In the genomic region with DNA sequence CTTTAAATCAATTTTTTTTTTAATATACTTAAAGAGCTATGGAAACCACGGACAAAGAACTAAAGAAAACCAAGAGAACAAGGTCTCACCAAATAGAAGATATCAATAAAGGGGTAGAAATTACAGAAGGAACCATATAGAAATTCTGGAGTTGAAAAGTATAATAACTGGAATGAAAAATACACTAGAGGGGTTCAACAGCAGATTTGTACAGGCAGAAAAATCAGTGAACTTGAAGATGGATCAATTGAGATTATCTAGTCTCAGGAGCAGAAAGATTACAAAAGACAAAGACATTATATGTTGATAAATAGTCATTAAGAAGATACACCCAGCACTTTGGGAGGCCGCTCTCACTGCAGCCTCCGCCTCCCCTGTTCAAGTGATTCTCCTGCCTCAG, we compare ENCODE assay signal across 30 cellular contexts.
"Had no signal": no experiment of that assay in that cellular context is flagged by ENCODE, and none has a peak within 500 bp of the region (broad histone marks: within the 10 kb centered on the region; RNA-seq: fewer than 3 reads in every experiment).

No MANE protein-coding gene starts in this region.

- H3K4me3 ChIP-seq: ascending aorta, cardiac muscle cell, colonic mucosa had no signal

- DNase-seq: activated B cell treated with CpG ODN at 0.5 μM for 24 hours; activated CD4-positive, alpha-beta memory T cell treated with anti-CD3 and anti-CD28 coated beads for 36 hours; activated CD4-positive, alpha-beta T cell treated with anti-CD3 and anti-CD28 coated beads for 4 hours; activated CD4-positive, alpha-beta T cell treated with anti-CD3 and anti-CD28 coated beads, Interleukin-2, amount 10 ng/mL, durations not matched to agents 24 days and 14 days; activated CD4-positive, alpha-beta T cell treated with anti-CD3 and anti-CD28 coated beads, Interleukin-2, amount 50 U/mL, for 1 hour; activated CD4-positive, alpha-beta T cell treated with anti-CD3 and anti-CD28 coated beads, Interleukin-2, amount 50 U/mL, for 4 hours; activated CD4-positive, CD25-positive, alpha-beta regulatory T cell treated with anti-CD3 and anti-CD28 coated beads, Interleukin-2, amount 50 U/mL, for 72 hours; activated CD8-positive, alpha-beta memory T cell treated with anti-CD3 and anti-CD28 coated beads, Interleukin-2, amount 10 ng/mL, durations not matched to agents 7 days and 5 days; activated CD8-positive, alpha-beta memory T cell treated with anti-CD3 and anti-CD28 coated beads, Interleukin-2, amount 50 U/mL, for 48 hours; activated CD8-positive, alpha-beta T cell treated with anti-CD3 and anti-CD28 coated beads for 36 hours; activated effector memory CD4-positive, alpha-beta T cell treated with Interleukin-2 at 50 U/mL for 16 hours; activated gamma-delta T cell; activated naive CD4-positive, alpha-beta T cell treated with anti-CD3 and anti-CD28 coated beads, Interleukin-2, amount 10 ng/mL, durations not matched to agents 7 days and 5 days; activated naive CD4-positive, alpha-beta T cell treated with Interleukin-2 at 50 U/mL for 16 hours; activated naive CD8-positive, alpha-beta T cell treated with anti-CD3 and anti-CD28 coated beads, Interleukin-2, amount 10 ng/mL, durations not matched to agents 7 days and 5 days; activated naive CD8-positive, alpha-beta T cell treated with anti-CD3 and anti-CD28 coated beads, Interleukin-2, amount 50 U/mL, for 24 hours; activated T-cell treated with anti-CD3 and anti-CD28 coated beads, Interleukin-2, amount 50 U/mL, for 24 hours; activated T-cell treated with anti-CD3 and anti-CD28 coated beads, Interleukin-2, amount 50 U/mL, for 48 hours; amygdala; anterior cingulate cortex; caudate nucleus; cerebellar nuclear complex; colonic mucosa; T-helper 2 cell; T-helper 9 cell had no signal

- FAIRE-seq: bronchial epithelial cell, TTC549 had no signal

- H3K4me1 ChIP-seq: ascending aorta, colonic mucosa had no signal

- H3K27me3 ChIP-seq: ascending aorta, cardiac muscle cell, colonic mucosa had no signal

- H3K27ac ChIP-seq: ascending aorta, cardiac muscle cell, colonic mucosa, VCaP had no signal

- H3K9me3 ChIP-seq: colonic mucosa had no signal

- ATAC-seq: activated CD8-positive, alpha-beta memory T cell treated with anti-CD3 and anti-CD28 coated beads, Interleukin-2, amount 10 ng/mL, durations not matched to agents 7 days and 5 days; activated CD8-positive, alpha-beta T cell treated with anti-CD3 and anti-CD28 coated beads for 36 hours; activated naive CD8-positive, alpha-beta T cell treated with anti-CD3 and anti-CD28 coated beads, Interleukin-2, amount 50 U/mL, for 24 hours had no signal
